In the genomic region with DNA sequence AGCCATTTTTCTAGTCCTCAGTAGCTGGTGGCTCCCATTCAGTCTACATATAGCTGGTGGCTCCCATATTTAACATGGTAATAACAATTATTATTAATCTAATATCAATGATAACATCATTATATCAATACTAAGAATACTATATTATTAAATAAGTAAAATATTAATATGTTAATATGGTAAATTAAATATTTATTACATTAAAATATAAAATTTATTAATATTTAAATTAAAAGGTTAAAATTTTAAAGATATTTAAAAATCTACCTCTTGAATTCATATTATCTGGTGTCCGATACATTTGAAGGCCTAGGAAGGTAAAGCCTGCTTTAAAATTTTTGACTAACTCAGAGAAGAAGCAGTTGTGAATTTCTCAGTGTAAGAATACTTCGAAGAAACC, we compare ENCODE assay signal across 28 cellular contexts.
"Had no signal": no experiment of that assay in that cellular context is flagged by ENCODE, and none has a peak within 500 bp of the region (broad histone marks: within the 10 kb centered on the region; RNA-seq: fewer than 3 reads in every experiment).

No MANE protein-coding gene starts in this region.

- H3K27ac ChIP-seq: ascending aorta, breast epithelium, cardiac muscle cell, coronary artery, dorsolateral prefrontal cortex, gastrocnemius medialis, heart left ventricle, VCaP had no signal

- H3K4me1 ChIP-seq: ascending aorta, breast epithelium, gastrocnemius medialis, heart left ventricle had no signal

- DNase-seq: activated B cell treated with CpG ODN at 0.5 μM for 24 hours; activated CD4-positive, alpha-beta T cell treated with anti-CD3 and anti-CD28 coated beads for 48 hours; activated CD4-positive, alpha-beta T cell treated with anti-CD3 and anti-CD28 coated beads, Interleukin-2, amount 50 U/mL, for 1 hour; activated CD4-positive, alpha-beta T cell treated with anti-CD3 and anti-CD28 coated beads, Interleukin-2, amount 50 U/mL, for 48 hours; activated CD8-positive, alpha-beta memory T cell treated with anti-CD3 and anti-CD28 coated beads for 24 hours; activated CD8-positive, alpha-beta T cell treated with anti-CD3 and anti-CD28 coated beads for 36 hours; activated effector memory CD4-positive, alpha-beta T cell treated with anti-CD3 and anti-CD28 coated beads, Interleukin-2, amount 50 U/mL, for 16 hours; activated naive CD4-positive, alpha-beta T cell treated with anti-CD3 and anti-CD28 coated beads for 36 hours; activated naive CD8-positive, alpha-beta T cell treated with anti-CD3 and anti-CD28 coated beads, Interleukin-2, amount 10 ng/mL, durations not matched to agents 7 days and 5 days; activated T-cell treated with anti-CD3 and anti-CD28 coated beads, Interleukin-2, amount 50 U/mL, for 4 hours; central memory CD4-positive, alpha-beta T cell; cerebellar nuclear complex; dorsolateral prefrontal cortex; effector memory CD4-positive, alpha-beta T cell; endodermal cell; foreskin fibroblast; gastrocnemius medialis; glutamatergic neuron; heart left ventricle; T-helper 2 cell had no signal

- H3K36me3 ChIP-seq: ascending aorta, breast epithelium, cardiac muscle cell, gastrocnemius medialis, heart left ventricle had no signal

- H3K27me3 ChIP-seq: ascending aorta, breast epithelium, cardiac muscle cell, dorsolateral prefrontal cortex, gastrocnemius medialis, heart left ventricle had no signal

- H3K9me3 ChIP-seq: ascending aorta, breast epithelium, gastrocnemius medialis, heart left ventricle had no signal

- ATAC-seq: activated CD4-positive, CD25-positive, alpha-beta regulatory T cell treated with anti-CD3 and anti-CD28 coated beads, Interleukin-2, amount 50 U/mL, for 24 hours; activated CD8-positive, alpha-beta T cell treated with anti-CD3 and anti-CD28 coated beads for 36 hours; activated naive CD4-positive, alpha-beta T cell treated with anti-CD3 and anti-CD28 coated beads, Interleukin-2, amount 50 U/mL, for 72 hours; activated T-cell treated with anti-CD3 and anti-CD28 coated beads, Interleukin-2, amount 50 U/mL, for 4 hours; esophagus mucosa; gastrocnemius medialis; heart left ventricle had no signal

- H3K4me3 ChIP-seq: ascending aorta, breast epithelium, cardiac muscle cell, coronary artery, dorsolateral prefrontal cortex, gastrocnemius medialis, heart left ventricle had no signal
